7 cellular contexts compared by ENCODE assay signal in genomic region chr14:70907996-70908917, GRCh38. TPM values are rescaled to one million over a fixed set of nuclear protein-coding genes. Genes with fewer than 3 reads are reported as not detected.
DNase-seq lines count a peak whose midpoint lies in the region; ATAC-seq and TF ChIP-seq lines count a peak whose summit lies in the region.

No MANE protein-coding gene starts in this region.

- peaks cover 15% of the 10 kb centered on the region for H3K4me1 ChIP-seq in ectodermal cell (ENCODE audit: control insufficient read depth, insufficient read depth, low read length)
- H3K4me1 ChIP-seq in liver (ENCODE audit: control insufficient read depth in 4 of 4, insufficient read depth in 4 of 4, low read length in 3 of 4): peaks cover 4 to 36% (median 28%) of the 10 kb centered on the region in 4 donors

- H3K27ac Mint-ChIP-seq in activated CD4-positive, alpha-beta memory T cell treated with anti-CD3 and anti-CD28 coated beads, Interleukin-2, amount 10 ng/mL, durations not matched to agents 7 days and 5 days: peak overlapping the region; percentile 96

- peak; percentile 53 for DNase-seq in NB4 (ENCODE audit: low read depth)
- peak; percentile 62 for DNase-seq in activated CD4-positive, alpha-beta memory T cell treated with anti-CD3 and anti-CD28 coated beads, Interleukin-2, amount 10 ng/mL, durations not matched to agents 7 days and 5 days
- DNase-seq in stimulated activated CD4-positive, alpha-beta T cell treated with anti-CD3 and anti-CD28 coated beads, Interleukin-4, amount 100 ng/mL, for 48 hours (ENCODE audit: low read depth in 2 of 2): peak; percentile 48 to 61

- peaks cover 61% of the 10 kb centered on the region for H3K4me1 Mint-ChIP-seq in activated CD4-positive, alpha-beta memory T cell treated with anti-CD3 and anti-CD28 coated beads, Interleukin-2, amount 10 ng/mL, durations not matched to agents 7 days and 5 days

- POLR2A ChIA-PET in activated CD4-positive, alpha-beta memory T cell treated with anti-CD3 and anti-CD28 coated beads, Interleukin-2, amount 10 ng/mL, durations not matched to agents 7 days and 5 days (lab: Charles Lee): interaction anchor here (0.7 to 6.1 kb wide), 34 partner anchors 10 to 1141 kb away, joined by 3 to 91 read pairs (median 6); partner anchors contain the start of genes MAP3K9 and SRSF5

- peak overlapping the region; percentile 86 to 94 for H3K9ac ChIP-seq in liver (ENCODE audit: low read depth in 1 of 2, low read length in 2 of 2)

- TF ChIP-seq POLR2A in GM18505 (IDR thresholded peaks at IDR 0.05; ENCODE audit: borderline replicate concordance, extremely low read depth, insufficient read depth, insufficient read length): no peak
- no peak for TF ChIP-seq POLR2A in NB4 (IDR thresholded peaks at IDR 0.05; ENCODE audit: extremely low read depth, insufficient read length)

- H3K4me3 ChIP-seq in NB4 (ENCODE audit: low read depth, low read length): peak overlapping the region; percentile 87
- peak overlapping the region; percentile 88 for H3K4me3 ChIP-seq in ectodermal cell (ENCODE audit: insufficient read depth, low read depth, low read length)
- H3K4me3 ChIP-seq in liver (ENCODE audit: low read depth in 1 of 3, low read length in 3 of 3): peak overlapping the region; percentile 64 to 93 (median 77)

- TF ChIP-seq CTCF in NB4 (IDR thresholded peaks at IDR 0.05; ENCODE audit: low read depth, low read length) (no peak), liver (IDR thresholded peaks at IDR 0.05; ENCODE audit: low read depth, low read length, missing input control) (no peak)

- no peaks in the 10 kb centered on the region for H3K9me3 Mint-ChIP-seq in activated CD4-positive, alpha-beta memory T cell treated with anti-CD3 and anti-CD28 coated beads, Interleukin-2, amount 10 ng/mL, durations not matched to agents 7 days and 5 days

- CTCF ChIA-PET in activated CD4-positive, alpha-beta memory T cell treated with anti-CD3 and anti-CD28 coated beads, Interleukin-2, amount 10 ng/mL, durations not matched to agents 7 days and 5 days (lab: Charles Lee): interaction anchor here (0.7 to 8.2 kb wide), 35 partner anchors 10 to 1531 kb away, joined by 3 to 166 read pairs (median 10); partner anchors contain the start of genes COX16 and MAP3K9

- TF ChIP-seq RAD21 in liver (IDR thresholded peaks at IDR 0.05): peak; percentile 33 to 67

- H3K27me3 Mint-ChIP-seq in activated CD4-positive, alpha-beta memory T cell treated with anti-CD3 and anti-CD28 coated beads, Interleukin-2, amount 10 ng/mL, durations not matched to agents 7 days and 5 days: peaks cover 8% of the 10 kb centered on the region

- 0% methylated on average over 85 of the region's 85 CpGs for WGBS in ectodermal cell, 2 experiments
- WGBS in liver: under 1% methylated on average over 85 of the region's 85 CpGs

- H3K9me3 ChIP-seq in ectodermal cell (ENCODE audit: control insufficient read depth, low read length) (no peaks in the 10 kb centered on the region), liver (ENCODE audit: control insufficient read depth in 4 of 4, low read length in 3 of 4) (no peaks in the 10 kb centered on the region)

- H3K27ac ChIP-seq in ectodermal cell (ENCODE audit: insufficient read depth, low read depth, low read length, poor library complexity, severe bottlenecking) (peak overlapping the region; percentile 76), liver (ENCODE audit: low read depth in 1 of 2, low read length in 2 of 2) (peak overlapping the region; percentile 94 to 99)

- H3K36me3 ChIP-seq in ectodermal cell (ENCODE audit: control insufficient read depth, insufficient read depth, low read length) (no peaks in the 10 kb centered on the region), liver (ENCODE audit: control insufficient read depth in 4 of 4, insufficient read depth in 3 of 4, low read depth in 1 of 4, low read length in 3 of 4) (no peaks in the 10 kb centered on the region)

- peaks cover 30% of the 10 kb centered on the region for H3K36me3 Mint-ChIP-seq in activated CD4-positive, alpha-beta memory T cell treated with anti-CD3 and anti-CD28 coated beads, Interleukin-2, amount 10 ng/mL, durations not matched to agents 7 days and 5 days (ENCODE audit: low read depth)

- ATAC-seq in GM18505 (IDR thresholded peaks at IDR 0.05; ENCODE audit: unreplicated experiment): peak; percentile 17
- peak; percentile 20 for ATAC-seq in HG02588 (IDR thresholded peaks at IDR 0.05; ENCODE audit: unreplicated experiment)

- H3K4me3 Mint-ChIP-seq in activated CD4-positive, alpha-beta memory T cell treated with anti-CD3 and anti-CD28 coated beads, Interleukin-2, amount 10 ng/mL, durations not matched to agents 7 days and 5 days: peak overlapping the region; percentile 97

- H3K27me3 ChIP-seq in ectodermal cell (ENCODE audit: control insufficient read depth, insufficient read depth, low read length, poor library complexity, severe bottlenecking) (no peaks in the 10 kb centered on the region), liver (ENCODE audit: control insufficient read depth in 4 of 4, insufficient read depth in 4 of 4, low read length in 3 of 4) (no peaks in the 10 kb centered on the region)

TF ChIP-seq in liver, 16 proteins besides CTCF, POLR2A, EP300 and RAD21:
- TF ChIP-seq GABPA (IDR thresholded peaks at IDR 0.05 in 1 of 2, conservative IDR thresholded peaks at IDR 0.05 in 1 of 2) (no peak), HNF4A (conservative IDR thresholded peaks at IDR 0.05) (peak; percentile 52 to 54), JUND (IDR thresholded peaks at IDR 0.05) (no peak), HNF4G (IDR thresholded peaks at IDR 0.05) (no peak), MAX (IDR thresholded peaks at IDR 0.05) (peak; percentile 34), TAF1 (conservative IDR thresholded peaks at IDR 0.05) (no peak), ZBTB33 (IDR thresholded peaks at IDR 0.05) (no peak), NR2F2 (IDR thresholded peaks at IDR 0.05) (no peak), EGR1 (IDR thresholded peaks at IDR 0.05; ENCODE audit: low read depth in 2 of 2) (no peak), ATF3 (IDR thresholded peaks at IDR 0.05) (no peak), RXRA (IDR thresholded peaks at IDR 0.05) (peak; percentile 47 to 54), YY1 (IDR thresholded peaks at IDR 0.05) (peak; percentile 76), SP1 (IDR thresholded peaks at IDR 0.05) (peak; percentile 56), FOXA1 (IDR thresholded peaks at IDR 0.05) (no peak), REST (IDR thresholded peaks at IDR 0.05) (peak; percentile 34)

RNA-seq across cellular contexts. Expression of gene PCNX1, which starts 1.0 kb away (rescaled TPM):
- total RNA-seq in activated CD4-positive, alpha-beta memory T cell treated with anti-CD3 and anti-CD28 coated beads, Interleukin-2, amount 10 ng/mL, durations not matched to agents 7 days and 5 days: 10 to 100 TPM; 56.9 to 60.4 TPM
- 28.8 TPM for polyA plus RNA-seq in ectodermal cell (2013, experiment 1 of 4)
- polyA plus RNA-seq in ectodermal cell (2013, experiment 2 of 4): 35.9 TPM
- 24.8 TPM for polyA plus RNA-seq in ectodermal cell (2013, experiment 3 of 4)
- 29.5 TPM for polyA plus RNA-seq in ectodermal cell (2013, experiment 4 of 4)
- total RNA-seq in liver: 10 to 100 TPM; 29.5 to 41.2 TPM
- 1 to 10 TPM; 5.7 to 7.0 TPM for polyA plus RNA-seq in liver

Comparison
In these comparisons a context has a peak if more than half of its experiments do, and no peak if none do; other contexts are left out.
1. Peak in every context shown above with its lines: DNase-seq, ATAC-seq, H3K4me3 ChIP-seq and H3K27ac ChIP-seq.